ENCODE assay signal across 18 cellular contexts in genomic region chr1:9166289-9167235, GRCh38. TPM values are rescaled to one million over a fixed set of nuclear protein-coding genes. Genes with fewer than 3 reads are reported as not detected.
DNase-seq lines count a peak whose midpoint lies in the region; ATAC-seq and TF ChIP-seq lines count a peak whose summit lies in the region.
"Had no signal": no experiment of that assay in that cellular context is flagged by ENCODE, and none has a peak within 500 bp of the region (broad histone marks: within the 10 kb centered on the region; RNA-seq: fewer than 3 reads in every experiment).

No MANE protein-coding gene starts in this region.

- DNase-seq in GM04503 (ENCODE audit: low read depth) = peak; percentile 69
- DNase-seq in amniotic epithelial cell (ENCODE audit: low read depth) = peak; percentile 88
- DNase-seq in fibroblast of villous mesenchyme (ENCODE audit: low read depth) = peak; percentile 41
- DNase-seq in HEK293T (ENCODE audit: extremely low spot score) = no peak
- DNase-seq: activated CD4-positive, alpha-beta T cell treated with anti-CD3 and anti-CD28 coated beads, Interleukin-2, amount 50 U/mL, for 48 hours; adrenal gland; NCI-H1436 treated with DMSO at 0.1 percent for 48 hours; NCI-H226 had no signal

- peak overlapping the region in 11 of 21 experiments; percentile 8 to 83 (median 42) for H3K27ac ChIP-seq in skin epidermis
- H3K27ac ChIP-seq: adrenal gland, esophagus muscularis mucosa, KMS-11, right lobe of liver, upper lobe of left lung had no signal

- ATAC-seq in HG02884 (IDR thresholded peaks at IDR 0.05; ENCODE audit: unreplicated experiment) (no peak), HG02623 (IDR thresholded peaks at IDR 0.05; ENCODE audit: unreplicated experiment) (no peak)
- ATAC-seq: HCT116; right lobe of liver; stimulated activated effector memory CD8-positive, alpha-beta T cell treated with anti-CD3 and anti-CD28 coated beads, Interleukin-12 subunit alpha, Interleukin-12 subunit beta, amount 100 ng/mL, for 72 hours had no signal

- TF ChIP-seq CTCF in fibroblast of villous mesenchyme (IDR thresholded peaks at IDR 0.05; ENCODE audit: insufficient read depth, low read depth, low read length) = no peak

- POLR2A ChIA-PET in HEK293T (lab: Yijun Ruan, JAX) = no interaction called here

- CTCF ChIA-PET in HEK293T (lab: Yijun Ruan, JAX) = no interaction called here

- H3K4me3 ChIP-seq in fibroblast of villous mesenchyme (ENCODE audit: low read depth, low read length) (no peak overlapping the region), skin epidermis (no peak overlapping the region)
- H3K4me3 ChIP-seq: adrenal gland, esophagus muscularis mucosa, lung, right lobe of liver, upper lobe of left lung had no signal

TF ChIP-seq in HEK293T, 16 proteins besides CTCF, POLR2A, EP300 and RAD21:
- TF ChIP-seq NFRKB (IDR thresholded peaks at IDR 0.05) = no peak
- TF ChIP-seq ZNF384 (IDR thresholded peaks at IDR 0.05) = no peak

RNA-seq across cellular contexts. Expression of gene GPR157, which starts 37.7 kb away (rescaled TPM):
- 6.1 and 9.5 TPM in 2 replicates for total RNA-seq in fibroblast of villous mesenchyme
